In genomic region chr3:153768559-153769469, GRCh38 we compare ENCODE assay signal across 8 cellular contexts.
DNase-seq lines count a peak whose midpoint lies in the region; TF ChIP-seq lines count a peak whose summit lies in the region.

No MANE protein-coding gene starts in this region.

- H3K4me1 ChIP-seq in KMS-11 (ENCODE audit: low read depth, poor library complexity, severe bottlenecking) (no peaks in the 10 kb centered on the region), SK-N-SH (ENCODE audit: control insufficient read depth in 1 of 2, insufficient read depth in 2 of 2, low read depth in 1 of 2, low read length in 1 of 2) (no peaks in the 10 kb centered on the region), adrenal gland (replicated peaks in 1 of 2) (no peaks in the 10 kb centered on the region)

- TF ChIP-seq CTCF in GM12875 (IDR thresholded peaks at IDR 0.05; ENCODE audit: borderline replicate concordance, insufficient read depth, low read depth, low read length), result peak; percentile 78
- TF ChIP-seq CTCF in KMS-11 (conservative IDR thresholded peaks at IDR 0.05; ENCODE audit: low read depth, low read length), result peak; percentile 96
- TF ChIP-seq CTCF in SK-N-SH (IDR thresholded peaks at IDR 0.05), result peak; percentile 80
- TF ChIP-seq CTCF in adrenal gland (IDR thresholded peaks at IDR 0.05), result peak; percentile 51 to 75 (median 70)

- no peak for TF ChIP-seq EP300 in SK-N-SH (IDR thresholded peaks at IDR 0.05; ENCODE audit: borderline replicate concordance in 1 of 2, low read depth in 1 of 2, low read length in 1 of 2)

- CTCF ChIA-PET in SK-N-SH (lab: Yijun Ruan, JAX), result interaction anchor here (0.6 to 3.6 kb wide), 16 partner anchors 11 to 745 kb away, joined by 3 to 17 read pairs (median 4); no protein-coding TSS in a partner anchor

- DNase-seq in H4 (ENCODE audit: low spot score) (peak; percentile 67), SK-N-SH (peak; percentile 40), adrenal gland (peak in 6 of 7 donors; percentile 20 to 59 (median 34)), hepatic stellate cell (ENCODE audit: low spot score) (peak; percentile 26), smooth muscle cell of the brain vasculature (ENCODE audit: low read depth, low spot score) (peak; percentile 9), amniotic stem cell (lab: John Stamatoyannopoulos, UW) (no peak)

- H3K27me3 ChIP-seq in KMS-11 (ENCODE audit: insufficient read depth, low read depth) (no peaks in the 10 kb centered on the region), SK-N-SH (ENCODE audit: insufficient read depth) (no peaks in the 10 kb centered on the region), adrenal gland (no peaks in the 10 kb centered on the region)

- no peaks in the 10 kb centered on the region for H3F3A ChIP-seq in SK-N-SH (replicated peaks; ENCODE audit: insufficient read depth)

- H3K4me3 ChIP-seq in GM12875 (ENCODE audit: low read depth, low read length), result no peak overlapping the region
- H3K4me3 ChIP-seq in KMS-11 (IDR thresholded peaks at IDR 0.05; ENCODE audit: insufficient read depth, low read depth, low read length), result no peak overlapping the region
- peak overlapping the region in 1 of 2 experiments; percentile 8; a peak in 1 of 4 replicates for H3K4me3 ChIP-seq in SK-N-SH (ENCODE audit: low read depth in 2 of 2, low read length in 1 of 2)
- no peak overlapping the region for H3K4me3 ChIP-seq in adrenal gland

- H3K9me3 ChIP-seq in SK-N-SH, result 0 out of 2 replicates have a peak, but pooled peaks cover 5% of the 10 kb centered on the region
- no peaks in the 10 kb centered on the region for H3K9me3 ChIP-seq in adrenal gland (replicated peaks in 1 of 3)

- TF ChIP-seq POLR2A in adrenal gland (IDR thresholded peaks at IDR 0.05), result no peak

- no peaks in the 10 kb centered on the region for H3K79me2 ChIP-seq in KMS-11 (ENCODE audit: insufficient read depth, low read depth)
- no peaks in the 10 kb centered on the region for H3K79me2 ChIP-seq in SK-N-SH (ENCODE audit: insufficient read depth)

- TF ChIP-seq RAD21 in SK-N-SH (IDR thresholded peaks at IDR 0.05; ENCODE audit: low read length), result peak; percentile 83

- H3K9ac ChIP-seq in KMS-11 (no peak overlapping the region), SK-N-SH (no peak overlapping the region)

- H3K36me3 ChIP-seq in KMS-11 (ENCODE audit: insufficient read depth), result no peaks in the 10 kb centered on the region
- H3K36me3 ChIP-seq in SK-N-SH (replicated peaks in 1 of 2; ENCODE audit: control insufficient read depth in 1 of 2, insufficient read depth in 2 of 2, low read length in 1 of 2), result no peaks in the 10 kb centered on the region
- no peaks in the 10 kb centered on the region for H3K36me3 ChIP-seq in adrenal gland (replicated peaks in 1 of 2)

- intact Hi-C loops in adrenal gland (cut with DNase I), result loop anchor here in 1 of 2 donors (5.0 kb wide), 1 partner anchor 727 kb away; no protein-coding TSS in a partner anchor

- no peaks in the 10 kb centered on the region for H4K20me1 ChIP-seq in KMS-11 (ENCODE audit: insufficient read depth)
- H4K20me1 ChIP-seq in SK-N-SH (ENCODE audit: insufficient read depth), result no peaks in the 10 kb centered on the region

- WGBS in SK-N-SH (ENCODE audit: low lambda C conversion rate), result 11% methylated on average over 3 of the region's 5 CpGs
- 33 to 54% (median 45%) methylated on average over 3 to 5 of the region's 5 CpGs for WGBS in adrenal gland, 4 donors

- H3K4me2 ChIP-seq in KMS-11 (no peak overlapping the region), SK-N-SH (no peak overlapping the region)

- H2AFZ ChIP-seq in KMS-11 (ENCODE audit: low read depth) (no peak overlapping the region; the same call in 1 of the 2 replicates), SK-N-SH (ENCODE audit: low read depth) (no peak overlapping the region)

- no peaks in the 10 kb centered on the region for H3K9me2 ChIP-seq in SK-N-SH

- H3K27ac ChIP-seq in KMS-11 (no peak overlapping the region), SK-N-SH (ENCODE audit: low read depth in 2 of 2, low read length in 1 of 2) (no peak overlapping the region), adrenal gland (no peak overlapping the region)

- POLR2A ChIA-PET in SK-N-SH (lab: Yijun Ruan, JAX), result no interaction called here

TF ChIP-seq in SK-N-SH, 30 proteins besides CTCF, POLR2A, EP300 and RAD21:
- TF ChIP-seq SMC3 (IDR thresholded peaks at IDR 0.05; ENCODE audit: low read depth, low read length) (peak; percentile 77), FOSL2 (IDR thresholded peaks at IDR 0.05; ENCODE audit: borderline replicate concordance, low read depth) (no peak)
